Comparison of ENCODE assay signal across 1 cellular context in the genomic region with DNA sequence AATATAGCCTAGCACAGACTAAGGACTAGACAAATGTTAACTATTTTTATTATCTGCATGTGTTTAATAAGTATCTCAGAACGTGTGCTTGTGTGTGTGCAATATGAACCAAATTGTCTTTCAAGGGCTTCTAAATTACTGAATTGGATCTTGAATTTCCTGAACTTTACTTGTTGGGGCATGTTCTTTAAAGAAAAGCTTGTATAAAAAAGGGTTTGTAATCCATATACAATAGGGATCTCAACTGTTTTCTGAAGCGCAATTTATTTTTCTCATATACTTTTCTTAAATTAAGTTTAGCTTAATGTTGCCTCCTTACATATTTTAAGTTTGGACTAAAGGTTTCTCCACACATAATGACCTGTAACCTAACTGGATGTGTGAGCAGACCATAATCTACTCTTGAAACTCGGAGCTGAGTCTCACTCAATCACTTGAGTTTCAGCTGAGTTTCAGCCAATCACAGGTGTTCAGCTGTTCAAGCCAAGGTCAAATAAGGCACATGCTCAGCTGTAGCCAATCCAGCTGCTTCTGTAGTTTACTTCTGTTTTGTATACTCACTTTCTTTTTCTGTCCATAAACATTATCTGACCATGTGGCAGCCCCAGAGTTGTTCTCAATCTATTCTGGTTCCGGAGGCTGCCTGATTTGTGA.
TF ChIP-seq lines count a peak whose summit lies in the region.

No MANE protein-coding gene starts in this region.

TF ChIP-seq in GM12878, 131 proteins besides CTCF, POLR2A, EP300 and RAD21 (continued from another document and continues in another):
- TF ChIP-seq ASH2L (IDR thresholded peaks at IDR 0.05; ENCODE audit: borderline replicate concordance, low read depth) (no peak), BACH1 (IDR thresholded peaks at IDR 0.05; ENCODE audit: borderline replicate concordance) (no peak), ESRRA (IDR thresholded peaks at IDR 0.05; ENCODE audit: low read length) (no peak), SMARCA5 (IDR thresholded peaks at IDR 0.05) (no peak), CBX5 (IDR thresholded peaks at IDR 0.05; ENCODE audit: low read depth) (no peak), ZBED1 (IDR thresholded peaks at IDR 0.05; ENCODE audit: borderline replicate concordance) (no peak), HDAC6 (IDR thresholded peaks at IDR 0.05; ENCODE audit: unreplicated experiment) (no peak), USF2 (IDR thresholded peaks at IDR 0.05; ENCODE audit: borderline replicate concordance, low read depth, low read length) (peak; percentile 85), RCOR1 (conservative IDR thresholded peaks at IDR 0.05; ENCODE audit: low read depth, low read length) (no peak), SIN3A (IDR thresholded peaks at IDR 0.05; ENCODE audit: low read depth, low read length) (no peak), CUX1 (IDR thresholded peaks at IDR 0.05; ENCODE audit: insufficient replicate concordance, low read depth, low read length) (no peak), WRNIP1 (IDR thresholded peaks at IDR 0.05; ENCODE audit: borderline replicate concordance, low read depth, low read length) (no peak), YBX1 (IDR thresholded peaks at IDR 0.05) (no peak), NBN (IDR thresholded peaks at IDR 0.05) (no peak), MEF2A (IDR thresholded peaks at IDR 0.05; ENCODE audit: insufficient read depth, low read depth, low read length) (no peak), NFYA (IDR thresholded peaks at IDR 0.05; ENCODE audit: borderline replicate concordance, low read depth, low read length) (no peak), REST (IDR thresholded peaks at IDR 0.05; ENCODE audit: low read depth, low read length) (no peak), EED (IDR thresholded peaks at IDR 0.05; ENCODE audit: low read depth) (no peak), EGR1 (IDR thresholded peaks at IDR 0.05; ENCODE audit: borderline replicate concordance in 1 of 2, low read depth in 2 of 2, low read length in 2 of 2) (no peak), ETV6 (conservative IDR thresholded peaks at IDR 0.05 in 1 of 2, IDR thresholded peaks at IDR 0.05 in 1 of 2; ENCODE audit: borderline replicate concordance in 1 of 2, low read depth in 1 of 2) (no peak), SREBF1 (IDR thresholded peaks at IDR 0.05; ENCODE audit: low read length) (no peak), HCFC1 (IDR thresholded peaks at IDR 0.05; ENCODE audit: low read length) (no peak), SIX5 (IDR thresholded peaks at IDR 0.05; ENCODE audit: low read depth, low read length, severe bottlenecking) (no peak), YY1 (IDR thresholded peaks at IDR 0.05; ENCODE audit: low read depth, low read length) (no peak), ATF2 (IDR thresholded peaks at IDR 0.05; ENCODE audit: low read length) (no peak), CBFB (IDR thresholded peaks at IDR 0.05; ENCODE audit: low read depth) (no peak), RUNX3 (IDR thresholded peaks at IDR 0.05; ENCODE audit: low read length) (peak; percentile 42; the same call in 1 of the 2 replicates), MTA3 (IDR thresholded peaks at IDR 0.05; ENCODE audit: borderline replicate concordance, low read length) (no peak), ZNF274 (IDR thresholded peaks at IDR 0.05; ENCODE audit: insufficient read depth, insufficient read length) (no peak), MXI1 (IDR thresholded peaks at IDR 0.05; ENCODE audit: low read depth, low read length) (no peak), SUPT20H (IDR thresholded peaks at IDR 0.05; ENCODE audit: borderline replicate concordance, control insufficient read depth, low read depth, low read length) (no peak)
- TF ChIP-seq, protein P1, sequence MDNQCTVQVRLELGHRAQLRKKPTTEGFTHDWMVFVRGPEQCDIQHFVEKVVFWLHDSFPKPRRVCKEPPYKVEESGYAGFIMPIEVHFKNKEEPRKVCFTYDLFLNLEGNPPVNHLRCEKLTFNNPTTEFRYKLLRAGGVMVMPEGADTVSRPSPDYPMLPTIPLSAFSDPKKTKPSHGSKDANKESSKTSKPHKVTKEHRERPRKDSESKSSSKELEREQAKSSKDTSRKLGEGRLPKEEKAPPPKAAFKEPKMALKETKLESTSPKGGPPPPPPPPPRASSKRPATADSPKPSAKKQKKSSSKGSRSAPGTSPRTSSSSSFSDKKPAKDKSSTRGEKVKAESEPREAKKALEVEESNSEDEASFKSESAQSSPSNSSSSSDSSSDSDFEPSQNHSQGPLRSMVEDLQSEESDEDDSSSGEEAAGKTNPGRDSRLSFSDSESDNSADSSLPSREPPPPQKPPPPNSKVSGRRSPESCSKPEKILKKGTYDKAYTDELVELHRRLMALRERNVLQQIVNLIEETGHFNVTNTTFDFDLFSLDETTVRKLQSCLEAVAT (IDR thresholded peaks at IDR 0.05): no peak
- TF ChIP-seq, protein P2, sequence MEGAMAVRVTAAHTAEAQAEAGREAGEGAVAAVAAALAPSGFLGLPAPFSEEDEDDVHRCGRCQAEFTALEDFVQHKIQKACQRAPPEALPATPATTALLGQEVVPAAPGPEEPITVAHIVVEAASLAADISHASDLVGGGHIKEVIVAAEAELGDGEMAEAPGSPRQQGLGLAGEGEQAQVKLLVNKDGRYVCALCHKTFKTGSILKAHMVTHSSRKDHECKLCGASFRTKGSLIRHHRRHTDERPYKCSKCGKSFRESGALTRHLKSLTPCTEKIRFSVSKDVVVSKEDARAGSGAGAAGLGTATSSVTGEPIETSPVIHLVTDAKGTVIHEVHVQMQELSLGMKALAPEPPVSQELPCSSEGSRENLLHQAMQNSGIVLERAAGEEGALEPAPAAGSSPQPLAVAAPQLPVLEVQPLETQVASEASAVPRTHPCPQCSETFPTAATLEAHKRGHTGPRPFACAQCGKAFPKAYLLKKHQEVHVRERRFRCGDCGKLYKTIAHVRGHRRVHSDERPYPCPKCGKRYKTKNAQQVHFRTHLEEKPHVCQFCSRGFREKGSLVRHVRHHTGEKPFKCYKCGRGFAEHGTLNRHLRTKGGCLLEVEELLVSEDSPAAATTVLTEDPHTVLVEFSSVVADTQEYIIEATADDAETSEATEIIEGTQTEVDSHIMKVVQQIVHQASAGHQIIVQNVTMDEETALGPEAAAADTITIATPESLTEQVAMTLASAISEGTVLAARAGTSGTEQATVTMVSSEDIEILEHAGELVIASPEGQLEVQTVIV (IDR thresholded peaks at IDR 0.05; ENCODE audit: borderline replicate concordance, partially characterized antibody): no peak
- TF ChIP-seq, protein P3, sequence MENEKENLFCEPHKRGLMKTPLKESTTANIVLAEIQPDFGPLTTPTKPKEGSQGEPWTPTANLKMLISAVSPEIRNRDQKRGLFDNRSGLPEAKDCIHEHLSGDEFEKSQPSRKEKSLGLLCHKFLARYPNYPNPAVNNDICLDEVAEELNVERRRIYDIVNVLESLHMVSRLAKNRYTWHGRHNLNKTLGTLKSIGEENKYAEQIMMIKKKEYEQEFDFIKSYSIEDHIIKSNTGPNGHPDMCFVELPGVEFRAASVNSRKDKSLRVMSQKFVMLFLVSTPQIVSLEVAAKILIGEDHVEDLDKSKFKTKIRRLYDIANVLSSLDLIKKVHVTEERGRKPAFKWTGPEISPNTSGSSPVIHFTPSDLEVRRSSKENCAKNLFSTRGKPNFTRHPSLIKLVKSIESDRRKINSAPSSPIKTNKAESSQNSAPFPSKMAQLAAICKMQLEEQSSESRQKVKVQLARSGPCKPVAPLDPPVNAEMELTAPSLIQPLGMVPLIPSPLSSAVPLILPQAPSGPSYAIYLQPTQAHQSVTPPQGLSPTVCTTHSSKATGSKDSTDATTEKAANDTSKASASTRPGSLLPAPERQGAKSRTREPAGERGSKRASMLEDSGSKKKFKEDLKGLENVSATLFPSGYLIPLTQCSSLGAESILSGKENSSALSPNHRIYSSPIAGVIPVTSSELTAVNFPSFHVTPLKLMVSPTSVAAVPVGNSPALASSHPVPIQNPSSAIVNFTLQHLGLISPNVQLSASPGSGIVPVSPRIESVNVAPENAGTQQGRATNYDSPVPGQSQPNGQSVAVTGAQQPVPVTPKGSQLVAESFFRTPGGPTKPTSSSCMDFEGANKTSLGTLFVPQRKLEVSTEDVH (IDR thresholded peaks at IDR 0.05; ENCODE audit: low read depth, partially characterized antibody): no peak
- TF ChIP-seq, protein P4, sequence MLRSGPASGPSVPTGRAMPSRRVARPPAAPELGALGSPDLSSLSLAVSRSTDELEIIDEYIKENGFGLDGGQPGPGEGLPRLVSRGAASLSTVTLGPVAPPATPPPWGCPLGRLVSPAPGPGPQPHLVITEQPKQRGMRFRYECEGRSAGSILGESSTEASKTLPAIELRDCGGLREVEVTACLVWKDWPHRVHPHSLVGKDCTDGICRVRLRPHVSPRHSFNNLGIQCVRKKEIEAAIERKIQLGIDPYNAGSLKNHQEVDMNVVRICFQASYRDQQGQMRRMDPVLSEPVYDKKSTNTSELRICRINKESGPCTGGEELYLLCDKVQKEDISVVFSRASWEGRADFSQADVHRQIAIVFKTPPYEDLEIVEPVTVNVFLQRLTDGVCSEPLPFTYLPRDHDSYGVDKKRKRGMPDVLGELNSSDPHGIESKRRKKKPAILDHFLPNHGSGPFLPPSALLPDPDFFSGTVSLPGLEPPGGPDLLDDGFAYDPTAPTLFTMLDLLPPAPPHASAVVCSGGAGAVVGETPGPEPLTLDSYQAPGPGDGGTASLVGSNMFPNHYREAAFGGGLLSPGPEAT (IDR thresholded peaks at IDR 0.05; ENCODE audit: low read depth): no peak
